Comparison of ENCODE assay signal across 17 cellular contexts in genomic region chr13:112952759-112953541, GRCh38. TPM values are rescaled to one million over a fixed set of nuclear protein-coding genes. Genes with fewer than 3 reads are reported as not detected.
A peak's percentile ranks its signal among the peaks of the same experiment; 100 is the strongest.
DNase-seq lines count a peak whose midpoint lies in the region; ATAC-seq and TF ChIP-seq lines count a peak whose summit lies in the region.
"Had no signal": no experiment of that assay in that cellular context is flagged by ENCODE, and none has a peak within 500 bp of the region (broad histone marks: within the 10 kb centered on the region; RNA-seq: fewer than 3 reads in every experiment).

No MANE protein-coding gene starts in this region.

- peak overlapping the region; percentile 10 for H3K4me2 ChIP-seq in hepatocyte

- no peaks in the 10 kb centered on the region for H3K79me2 ChIP-seq in hepatocyte

- no peaks in the 10 kb centered on the region for H3K36me3 Mint-ChIP-seq in progenitor cell of endocrine pancreas (ENCODE audit: insufficient read depth)
- H3K36me3 Mint-ChIP-seq: CD8-positive, alpha-beta memory T cell had no signal

- no peaks in the 10 kb centered on the region for H4K20me1 ChIP-seq in hepatocyte (ENCODE audit: insufficient read depth, poor library complexity, severe bottlenecking)

- TF ChIP-seq CTCF in hepatocyte (IDR thresholded peaks at IDR 0.05; ENCODE audit: poor library complexity) = no peak
- no peak for TF ChIP-seq CTCF in progenitor cell of endocrine pancreas (IDR thresholded peaks at IDR 0.05; ENCODE audit: unreplicated experiment)
- TF ChIP-seq CTCF in omental fat pad (IDR thresholded peaks at IDR 0.05) = no peak

- peaks cover 35% of the 10 kb centered on the region for H3K4me1 Mint-ChIP-seq in progenitor cell of endocrine pancreas (ENCODE audit: low read depth)
- H3K4me1 Mint-ChIP-seq: CD8-positive, alpha-beta memory T cell had no signal

- no peak overlapping the region for H3K4me3 Mint-ChIP-seq in progenitor cell of endocrine pancreas (ENCODE audit: low read depth)
- H3K4me3 Mint-ChIP-seq: CD8-positive, alpha-beta memory T cell; H9 had no signal

- H3K36me3 ChIP-seq in hepatocyte (replicated peaks; ENCODE audit: insufficient read depth, low read depth) = no peaks in the 10 kb centered on the region

- peaks cover 26% of the 10 kb centered on the region for H3K4me1 ChIP-seq in hepatocyte (ENCODE audit: insufficient read depth)

- DNase-seq in activated effector memory CD4-positive, alpha-beta T cell treated with anti-CD3 and anti-CD28 coated beads, Interleukin-2, amount 50 U/mL, for 16 hours = peak; percentile 21
- DNase-seq in activated effector memory CD4-positive, alpha-beta T cell treated with Interleukin-2 at 50 U/mL for 16 hours = no peak
- no peak for DNase-seq in hepatocyte (ENCODE audit: low spot score)
- no peak for DNase-seq in progenitor cell of endocrine pancreas (ENCODE audit: low spot score, unreplicated experiment)
- no peak for DNase-seq in activated CD4-positive, alpha-beta T cell treated with anti-CD3 and anti-CD28 coated beads, Interleukin-2, amount 50 U/mL, for 1 hour
- no peak for DNase-seq in omental fat pad (ENCODE audit: low spot score)
- DNase-seq: CD8-positive, alpha-beta memory T cell; KBM-7; NCI-H1092; NCI-H1694 treated with DMSO at 0.1 percent for 48 hours; NCI-H446; PC-3 had no signal

- no peaks in the 10 kb centered on the region for H3K27me3 Mint-ChIP-seq in progenitor cell of endocrine pancreas

- ATAC-seq in omental fat pad (ENCODE audit: low FRiP score) = no peak
- ATAC-seq in HG02798 (IDR thresholded peaks at IDR 0.05; ENCODE audit: poor library complexity, unreplicated experiment) = no peak
- no peak for ATAC-seq in HG03280 (IDR thresholded peaks at IDR 0.05; ENCODE audit: unreplicated experiment)
- ATAC-seq: PC-3 had no signal

- no peak overlapping the region for H3K4me3 ChIP-seq in hepatocyte

- H3K27ac Mint-ChIP-seq in progenitor cell of endocrine pancreas = peak overlapping the region; percentile 69
- H3K27ac Mint-ChIP-seq: CD8-positive, alpha-beta memory T cell had no signal

- no peaks in the 10 kb centered on the region for H3K9me3 Mint-ChIP-seq in progenitor cell of endocrine pancreas (ENCODE audit: low read depth)
- H3K9me3 Mint-ChIP-seq: CD8-positive, alpha-beta memory T cell; H9 had no signal

- peak overlapping the region; percentile 17 for H3K27ac ChIP-seq in hepatocyte
- H3K27ac ChIP-seq: 22Rv1 had no signal

- H3K9me3 ChIP-seq in hepatocyte (ENCODE audit: low read depth) = no peaks in the 10 kb centered on the region

- no peaks in the 10 kb centered on the region for H3K9me2 ChIP-seq in hepatocyte (replicated peaks; ENCODE audit: insufficient read depth)

- H2AFZ ChIP-seq in hepatocyte = no peak overlapping the region

- WGBS in hepatocyte (ENCODE audit: low lambda C conversion rate, missing lambda C conversion rate) = 64% methylated on average over 17 of the region's 17 CpGs

- H3K27me3 ChIP-seq in hepatocyte = no peaks in the 10 kb centered on the region

RNA-seq across cellular contexts. Expression of gene MCF2L, which starts 16.1 kb away (rescaled TPM):
- total RNA-seq in hepatocyte (16.7 and 22.4 TPM in 2 replicates), progenitor cell of endocrine pancreas (82.6 and 90.0 TPM in 2 replicates), omental fat pad (100 to 1,000 TPM in 1 of 4 donors, 10 to 100 TPM in 3; 12.8 to 169 (median 41.5) TPM)
- polyA plus RNA-seq in hepatocyte = 11.1 and 13.5 TPM in 2 replicates
- total RNA-seq: M059J had no signal
